In genomic region chr5:162214551-162214950, GRCh38 we compare ENCODE assay signal across 11 cellular contexts.
"Had no signal": no experiment of that assay in that cellular context is flagged by ENCODE, and none has a peak within 500 bp of the region (broad histone marks: within the 10 kb centered on the region; RNA-seq: fewer than 3 reads in every experiment).

No MANE protein-coding gene starts in this region.

- H3K4me1 ChIP-seq: HAP-1 had no signal

- DNase-seq: GM23248, GOT3, H7, H9, HCEC 1CT, HFFc6 had no signal

- H3K9me3 ChIP-seq: HAP-1 had no signal

- FAIRE-seq: H1, H54 had no signal

- H3K36me3 ChIP-seq: HAP-1 had no signal

- H3K4me3 ChIP-seq: GM23248, GM23338, HAP-1 had no signal

- H3K4me2 ChIP-seq: GM23338 had no signal

- H2AFZ ChIP-seq: GM23248, GM23338 had no signal

- H3K27ac ChIP-seq: GM23248 had no signal

- ATAC-seq: GM23338, HCT116 had no signal

- H3K9ac ChIP-seq: GM23248 had no signal
